In the genomic region with DNA sequence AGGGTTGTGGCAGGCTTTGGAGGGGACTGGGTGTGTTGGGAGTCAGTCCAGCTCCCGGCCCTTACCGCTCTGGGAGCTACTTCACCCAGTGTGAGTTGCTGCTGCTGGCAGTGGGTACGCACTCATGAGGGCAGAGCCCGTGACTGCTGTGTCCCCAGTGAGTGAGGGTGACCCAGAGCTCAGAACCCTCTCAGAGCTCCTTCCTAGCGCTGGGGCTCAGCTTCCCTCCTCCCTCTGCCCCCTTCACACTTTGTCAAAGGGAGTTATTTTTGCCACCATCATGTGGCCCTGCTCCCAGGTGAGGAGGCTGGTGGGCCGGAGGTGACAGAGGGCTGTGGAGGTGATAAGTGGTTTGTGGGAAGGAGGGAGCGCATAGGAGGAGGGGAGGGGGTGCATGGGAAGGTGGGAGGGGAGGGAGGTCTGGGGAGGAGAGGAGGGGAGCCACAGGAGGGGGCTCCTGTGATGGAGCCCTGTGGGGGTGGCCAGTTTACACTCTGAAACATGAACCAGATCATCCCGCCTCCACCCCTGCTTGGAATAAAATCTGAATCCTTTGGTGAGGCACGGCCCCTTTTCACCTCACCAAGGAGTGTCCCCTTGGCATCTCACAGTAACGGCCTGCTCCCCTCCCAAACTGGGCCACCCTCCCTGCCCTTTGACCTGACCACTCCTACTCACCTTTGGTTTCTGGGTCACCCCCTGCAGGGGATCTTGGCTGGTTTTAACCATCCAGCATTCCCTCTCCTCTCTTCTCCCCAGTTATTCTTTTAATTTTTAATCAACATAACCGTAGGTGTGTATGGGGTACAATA, we compare ENCODE assay signal across 16 cellular contexts. TPM values are rescaled to one million over a fixed set of nuclear protein-coding genes. Genes with fewer than 3 reads are reported as not detected.
A peak's percentile ranks its signal among the peaks of the same experiment; 100 is the strongest.
DNase-seq lines count a peak whose midpoint lies in the region; ATAC-seq and TF ChIP-seq lines count a peak whose summit lies in the region.
"Had no signal": no experiment of that assay in that cellular context is flagged by ENCODE, and none has a peak within 500 bp of the region (broad histone marks: within the 10 kb centered on the region; RNA-seq: fewer than 3 reads in every experiment).

No MANE protein-coding gene starts in this region.

- H3K9me3 ChIP-seq in left lung: no peaks in the 10 kb centered on the region
- H3K9me3 ChIP-seq: Peyer's patch, stomach had no signal

- DNase-seq in activated naive CD4-positive, alpha-beta T cell treated with anti-CD3 and anti-CD28 coated beads, Interleukin-2, amount 10 ng/mL, durations not matched to agents 7 days and 5 days: peak; percentile 20
- DNase-seq in activated naive CD4-positive, alpha-beta T cell (lab: John Stamatoyannopoulos, UW): no peak
- no peak for DNase-seq in activated naive CD8-positive, alpha-beta T cell treated with anti-CD3 and anti-CD28 coated beads for 36 hours
- DNase-seq in left lung: no peak
- DNase-seq in type B pancreatic cell (ENCODE audit: extremely low spot score, unreplicated experiment): no peak
- no peak for DNase-seq in NCI-H1105 (lab: John Stamatoyannopoulos, UW)
- no peak for DNase-seq in epidermal melanocyte (ENCODE audit: insufficient read length, low spot score)
- DNase-seq in glutamatergic neuron: no peak
- DNase-seq: erythroblast, hypothalamus, Peyer's patch, stomach had no signal

- H3K27me3 ChIP-seq in left lung: peaks cover 0 to 33% of the 10 kb centered on the region in 2 donors

- H3K36me3 Mint-ChIP-seq in activated naive CD4-positive, alpha-beta T cell treated with anti-CD3 and anti-CD28 coated beads, Interleukin-2, amount 10 ng/mL, durations not matched to agents 7 days and 5 days: peaks cover 13% of the 10 kb centered on the region
- H3K36me3 Mint-ChIP-seq in activated naive CD8-positive, alpha-beta T cell treated with anti-CD3 and anti-CD28 coated beads for 36 hours: no peaks in the 10 kb centered on the region
- H3K36me3 Mint-ChIP-seq in type B pancreatic cell (no peaks in the 10 kb centered on the region), glutamatergic neuron (ENCODE audit: unreplicated experiment) (no peaks in the 10 kb centered on the region)

- no peak overlapping the region for H3K4me3 ChIP-seq in left lung
- H3K4me3 ChIP-seq: Peyer's patch, stomach had no signal

- H3K4me1 ChIP-seq in left lung: peaks cover 4 to 15% of the 10 kb centered on the region in 2 donors

- no peak for TF ChIP-seq CTCF in left lung (IDR thresholded peaks at IDR 0.05)
- no peak for TF ChIP-seq CTCF in type B pancreatic cell (conservative IDR thresholded peaks at IDR 0.05)
- no peak for TF ChIP-seq CTCF in glutamatergic neuron (IDR thresholded peaks at IDR 0.05; ENCODE audit: partially characterized antibody, unreplicated experiment)

- no peak overlapping the region for H3K27ac ChIP-seq in left lung
- H3K27ac ChIP-seq: KMS-11, Peyer's patch, stomach had no signal

- intact Hi-C loops in left lung (cut with DNase I): no loop called here

- peak; percentile 11 for ATAC-seq in left lung

- CTCF ChIA-PET in activated naive CD4-positive, alpha-beta T cell treated with anti-CD3 and anti-CD28 coated beads, Interleukin-2, amount 10 ng/mL, durations not matched to agents 7 days and 5 days (lab: Charles Lee): interaction anchor here (0.8 to 2.1 kb wide), 3 partner anchors 10 to 34 kb away, joined by 3 to 10 read pairs (median 5); a partner anchor contains a TSS

- H3K27me3 Mint-ChIP-seq in activated naive CD4-positive, alpha-beta T cell treated with anti-CD3 and anti-CD28 coated beads, Interleukin-2, amount 10 ng/mL, durations not matched to agents 7 days and 5 days: peaks cover 14% of the 10 kb centered on the region
- H3K27me3 Mint-ChIP-seq in activated naive CD8-positive, alpha-beta T cell treated with anti-CD3 and anti-CD28 coated beads for 36 hours: peaks cover 11% of the 10 kb centered on the region
- peaks cover 28% of the 10 kb centered on the region for H3K27me3 Mint-ChIP-seq in type B pancreatic cell
- peaks cover 14% of the 10 kb centered on the region for H3K27me3 Mint-ChIP-seq in glutamatergic neuron (ENCODE audit: unreplicated experiment)

- no peak overlapping the region for H3K4me3 Mint-ChIP-seq in activated naive CD4-positive, alpha-beta T cell treated with anti-CD3 and anti-CD28 coated beads, Interleukin-2, amount 10 ng/mL, durations not matched to agents 7 days and 5 days
- H3K4me3 Mint-ChIP-seq in activated naive CD8-positive, alpha-beta T cell treated with anti-CD3 and anti-CD28 coated beads for 36 hours: peak overlapping the region; percentile 76
- H3K4me3 Mint-ChIP-seq in type B pancreatic cell: no peak overlapping the region
- H3K4me3 Mint-ChIP-seq in glutamatergic neuron (ENCODE audit: unreplicated experiment): no peak overlapping the region
- H3K4me3 Mint-ChIP-seq: mesothelial cell of epicardium had no signal

- H3K36me3 ChIP-seq in left lung: peaks cover 0 to 17% of the 10 kb centered on the region in 2 donors

- H3K27ac Mint-ChIP-seq in activated naive CD4-positive, alpha-beta T cell treated with anti-CD3 and anti-CD28 coated beads, Interleukin-2, amount 10 ng/mL, durations not matched to agents 7 days and 5 days: peak overlapping the region; percentile 14
- peak overlapping the region; percentile 16 for H3K27ac Mint-ChIP-seq in activated naive CD8-positive, alpha-beta T cell treated with anti-CD3 and anti-CD28 coated beads for 36 hours
- peak overlapping the region; percentile 57 for H3K27ac Mint-ChIP-seq in type B pancreatic cell
- no peak overlapping the region for H3K27ac Mint-ChIP-seq in glutamatergic neuron (ENCODE audit: unreplicated experiment)
- H3K27ac Mint-ChIP-seq: mesothelial cell of epicardium had no signal

- H3K9me3 Mint-ChIP-seq in activated naive CD4-positive, alpha-beta T cell treated with anti-CD3 and anti-CD28 coated beads, Interleukin-2, amount 10 ng/mL, durations not matched to agents 7 days and 5 days: no peaks in the 10 kb centered on the region
- no peaks in the 10 kb centered on the region for H3K9me3 Mint-ChIP-seq in activated naive CD8-positive, alpha-beta T cell treated with anti-CD3 and anti-CD28 coated beads for 36 hours
- H3K9me3 Mint-ChIP-seq in type B pancreatic cell (peaks cover 5% of the 10 kb centered on the region), glutamatergic neuron (ENCODE audit: unreplicated experiment) (peaks cover 3% of the 10 kb centered on the region)
- H3K9me3 Mint-ChIP-seq: mesothelial cell of epicardium had no signal

- peaks cover 37% of the 10 kb centered on the region for H3K4me1 Mint-ChIP-seq in activated naive CD4-positive, alpha-beta T cell treated with anti-CD3 and anti-CD28 coated beads, Interleukin-2, amount 10 ng/mL, durations not matched to agents 7 days and 5 days
- peaks cover 16% of the 10 kb centered on the region for H3K4me1 Mint-ChIP-seq in activated naive CD8-positive, alpha-beta T cell treated with anti-CD3 and anti-CD28 coated beads for 36 hours
- H3K4me1 Mint-ChIP-seq in type B pancreatic cell (ENCODE audit: unreplicated experiment) (peaks cover 27% of the 10 kb centered on the region), glutamatergic neuron (ENCODE audit: low read depth, unreplicated experiment) (peaks cover 8% of the 10 kb centered on the region)

RNA-seq across cellular contexts. Expression of a gene that starts 9.9 kb away (rescaled TPM):
- total RNA-seq in activated naive CD8-positive, alpha-beta T cell treated with anti-CD3 and anti-CD28 coated beads for 36 hours: 100 to 1,000 TPM; 317 to 321 TPM
- total RNA-seq in left lung: 100 to 1,000 TPM; 136 to 155 TPM
- 220 and 226 TPM in 2 replicates for total RNA-seq in type B pancreatic cell (ENCODE audit: low replicate concordance)
- 216 TPM for total RNA-seq in glutamatergic neuron (ENCODE audit: unreplicated experiment)

RNA-seq across cellular contexts. Expression of a gene that starts 13.1 kb away (rescaled TPM):
- 10 to 100 TPM; 30.2 to 31.0 TPM for total RNA-seq in activated naive CD8-positive, alpha-beta T cell treated with anti-CD3 and anti-CD28 coated beads for 36 hours
- total RNA-seq in left lung (10 to 100 TPM; 10.7 to 18.1 TPM), type B pancreatic cell (ENCODE audit: low replicate concordance) (10.3 and 16.0 TPM in 2 replicates), glutamatergic neuron (ENCODE audit: unreplicated experiment) (5.8 TPM)

RNA-seq across cellular contexts. Expression of a gene that starts 22.9 kb away (rescaled TPM):
- not detected for total RNA-seq in activated naive CD8-positive, alpha-beta T cell treated with anti-CD3 and anti-CD28 coated beads for 36 hours
- total RNA-seq in left lung (not detected), type B pancreatic cell (ENCODE audit: low replicate concordance) (not detected in 2 replicates), glutamatergic neuron (ENCODE audit: unreplicated experiment) (not detected)
- total RNA-seq: bronchial epithelial cell, G401, mesothelial cell of epicardium, stomach had no signal

RNA-seq across cellular contexts. Expression of a gene that starts 33.0 kb away (rescaled TPM):
- total RNA-seq in activated naive CD8-positive, alpha-beta T cell treated with anti-CD3 and anti-CD28 coated beads for 36 hours: 100 to 1,000 TPM; 452 to 465 TPM
- 1,000 to 10,000 TPM in 1 of 2 donors, 100 to 1,000 TPM in 1; 790 to 1,058 TPM for total RNA-seq in left lung
- total RNA-seq in type B pancreatic cell (ENCODE audit: low replicate concordance): 1,009 and 1,011 TPM in 2 replicates
- total RNA-seq in glutamatergic neuron (ENCODE audit: unreplicated experiment): 712 TPM

RNA-seq across cellular contexts. Expression of a gene that starts 33.9 kb away (rescaled TPM):
- under 1 TPM; 0.27 to 0.70 TPM for total RNA-seq in activated naive CD8-positive, alpha-beta T cell treated with anti-CD3 and anti-CD28 coated beads for 36 hours
- total RNA-seq in left lung: under 1 TPM; 0.29 to 0.61 TPM
- 2.2 and 5.8 TPM in 2 replicates for total RNA-seq in type B pancreatic cell (ENCODE audit: low replicate concordance)
- not detected for total RNA-seq in glutamatergic neuron (ENCODE audit: unreplicated experiment)
- total RNA-seq: bronchial epithelial cell, G401, mesothelial cell of epicardium had no signal
